ENCODE assay signal across 8 cellular contexts in genomic region chr6:12605888-12606345, GRCh38.
DNase-seq lines count a peak whose midpoint lies in the region; ATAC-seq and TF ChIP-seq lines count a peak whose summit lies in the region.

No MANE protein-coding gene starts in this region.

- no peak overlapping the region for H3K4me3 Mint-ChIP-seq in natural killer cell treated with Interleukin-12 subunit alpha and Interleukin-12 subunit beta and Interleukin-15 and Interleukin-18, amount 100 ng/mL, for 72 hours

- no peak overlapping the region for H3K4me3 ChIP-seq in WI38 (ENCODE audit: low read depth, low read length)
- no peak overlapping the region for H3K4me3 ChIP-seq in esophagus muscularis mucosa

- peaks cover 0 to 23% (median 0%) of the 10 kb centered on the region in 4 donors for H3K4me1 ChIP-seq in esophagus muscularis mucosa

- H3K27me3 Mint-ChIP-seq in natural killer cell treated with Interleukin-12 subunit alpha and Interleukin-12 subunit beta and Interleukin-15 and Interleukin-18, amount 100 ng/mL, for 72 hours: peaks cover 10 to 14% of the 10 kb centered on the region in 2 donors

- DNase-seq in AG09319 (ENCODE audit: extremely low read depth, low read depth) (peak; percentile 30), NCI-H2171 treated with DMSO at 0.1 percent for 48 hours (lab: John Stamatoyannopoulos, UW) (peak; percentile 67), esophagus muscularis mucosa (ENCODE audit: extremely low spot score) (no peak), ureter (ENCODE audit: low spot score) (peak; percentile 52)
- no peak for DNase-seq in natural killer cell treated with Interleukin-12 subunit alpha and Interleukin-12 subunit beta and Interleukin-15 and Interleukin-18, amount 100 ng/mL, for 72 hours (ENCODE audit: low spot score)

- TF ChIP-seq EP300 in esophagus muscularis mucosa (IDR thresholded peaks at IDR 0.05): no peak

- H3K4me1 Mint-ChIP-seq in natural killer cell treated with Interleukin-12 subunit alpha and Interleukin-12 subunit beta and Interleukin-15 and Interleukin-18, amount 100 ng/mL, for 72 hours (ENCODE audit: low read depth in 2 of 2): no peaks in the 10 kb centered on the region

- H3K9me3 ChIP-seq in esophagus muscularis mucosa: no peaks in the 10 kb centered on the region

- no peak overlapping the region for H3K27ac ChIP-seq in esophagus muscularis mucosa (replicated peaks in 1 of 4)

- 53% methylated on average over 7 of the region's 7 CpGs for WGBS in esophagus muscularis mucosa

- H3K36me3 ChIP-seq in esophagus muscularis mucosa: no peaks in the 10 kb centered on the region

- TF ChIP-seq POLR2A in esophagus muscularis mucosa (IDR thresholded peaks at IDR 0.05; ENCODE audit: low read depth): no peak

- no peak overlapping the region for H3K27ac Mint-ChIP-seq in natural killer cell treated with Interleukin-12 subunit alpha and Interleukin-12 subunit beta and Interleukin-15 and Interleukin-18, amount 100 ng/mL, for 72 hours

- TF ChIP-seq CTCF in AG09319 (IDR thresholded peaks at IDR 0.05; ENCODE audit: low read depth, low read length) (peak; percentile 71), WI38 (IDR thresholded peaks at IDR 0.05; ENCODE audit: low read depth, low read length) (peak; percentile 69), esophagus muscularis mucosa (IDR thresholded peaks at IDR 0.05) (peak; percentile 63 to 69 (median 67))

- intact Hi-C loops in esophagus muscularis mucosa (cut with DNase I): loop anchor here (2.0 to 10.0 kb wide), 4 partner anchors 317 to 1024 kb away; no protein-coding TSS in a partner anchor

- ATAC-seq in GM18508 (IDR thresholded peaks at IDR 0.05; ENCODE audit: insufficient read depth, unreplicated experiment) (peak; percentile 22), HG03064 (IDR thresholded peaks at IDR 0.05; ENCODE audit: low read depth, unreplicated experiment) (peak; percentile 44)
- peak; percentile 63 to 74 for ATAC-seq in natural killer cell treated with Interleukin-12 subunit alpha and Interleukin-12 subunit beta and Interleukin-15 and Interleukin-18, amount 100 ng/mL, for 72 hours

- H3K27me3 ChIP-seq in esophagus muscularis mucosa: peaks cover 0 to 8% (median 0%) of the 10 kb centered on the region in 4 donors

- no peaks in the 10 kb centered on the region for H3K9me3 Mint-ChIP-seq in natural killer cell treated with Interleukin-12 subunit alpha and Interleukin-12 subunit beta and Interleukin-15 and Interleukin-18, amount 100 ng/mL, for 72 hours

- no peaks in the 10 kb centered on the region for H3K36me3 Mint-ChIP-seq in natural killer cell treated with Interleukin-12 subunit alpha and Interleukin-12 subunit beta and Interleukin-15 and Interleukin-18, amount 100 ng/mL, for 72 hours

Comparison
In these comparisons a context has a peak if more than half of its experiments do, and no peak if none do; other contexts are left out.
1. DNase-seq: peak in AG09319 (single experiment), NCI-H2171 treated with DMSO at 0.1 percent for 48 hours (single experiment) and ureter (single experiment); none in esophagus muscularis mucosa (single experiment) and natural killer cell treated with Interleukin-12 subunit alpha and Interleukin-12 subunit beta and Interleukin-15 and Interleukin-18, amount 100 ng/mL, for 72 hours (single experiment).
2. Peak in every context shown above with its lines, with median percentiles within 50 percentile points of each other: CTCF ChIP-seq and ATAC-seq.